14 cellular contexts compared by ENCODE assay signal in the genomic region with DNA sequence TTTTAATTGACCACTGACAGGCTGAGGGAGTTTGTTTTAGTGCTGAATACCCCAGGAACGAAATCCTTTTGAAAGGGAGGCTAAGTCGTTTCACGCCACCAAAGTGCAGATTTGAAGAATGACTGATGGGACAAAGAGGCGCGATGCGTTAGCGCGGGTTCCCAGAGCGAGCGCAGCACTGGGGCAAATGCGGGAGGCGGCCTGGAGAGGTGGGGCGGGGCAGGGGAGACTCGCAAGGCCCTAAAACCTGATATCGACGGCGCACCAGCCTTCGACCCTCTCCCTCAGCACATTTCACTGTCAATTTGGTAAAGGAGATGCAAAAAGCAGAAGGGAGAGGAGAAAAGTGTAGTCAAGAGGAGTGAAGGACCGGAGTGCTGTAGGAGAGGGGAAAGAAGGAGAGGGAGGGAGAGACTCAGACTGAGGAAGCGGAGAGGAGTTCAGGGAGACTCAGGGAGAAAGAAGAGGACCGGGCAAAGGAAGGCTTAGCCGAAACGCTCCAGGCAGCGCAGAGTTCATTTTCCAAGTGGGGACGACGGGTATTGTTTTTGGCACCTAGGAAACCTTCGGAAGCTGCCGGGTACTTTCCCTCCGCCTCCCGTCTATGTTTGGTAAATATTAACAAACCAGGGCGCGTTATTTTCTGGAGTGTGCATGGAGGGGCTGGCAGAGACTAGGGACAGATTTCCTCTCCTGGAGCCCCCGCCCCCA. TPM values are rescaled to one million over a fixed set of nuclear protein-coding genes. Genes with fewer than 3 reads are reported as not detected.
A peak's percentile ranks its signal among the peaks of the same experiment; 100 is the strongest.
DNase-seq lines count a peak whose midpoint lies in the region; ATAC-seq, FAIRE-seq and TF ChIP-seq lines count a peak whose summit lies in the region.
"Had no signal": no experiment of that assay in that cellular context is flagged by ENCODE, and none has a peak within 500 bp of the region (broad histone marks: within the 10 kb centered on the region; RNA-seq: fewer than 3 reads in every experiment).

No MANE protein-coding gene starts in this region.

- no peak for ATAC-seq in stimulated activated naive CD8-positive, alpha-beta T cell treated with anti-CD3 and anti-CD28 coated beads, Interleukin-15, amount 100 ng/mL, for 72 hours
- ATAC-seq: left ventricle myocardium superior had no signal

- DNase-seq in MCF 10A (ENCODE audit: unreplicated experiment) (peak; percentile 21), mammary epithelial cell (no peak), NCI-H1105 treated with DMSO at 0.1 percent for 48 hours (lab: John Stamatoyannopoulos, UW) (peak; percentile 71), ecto neural progenitor cell (ENCODE audit: low spot score) (peak; percentile 76), D721Med (ENCODE audit: insufficient read length, low spot score) (no peak), SIG-M5 treated with dmso at 0.1 percent for 504 hours (lab: John Stamatoyannopoulos, UW; ENCODE audit: unreplicated experiment) (no peak)
- DNase-seq in stimulated activated naive CD8-positive, alpha-beta T cell treated with anti-CD3 and anti-CD28 coated beads, Interleukin-15, amount 100 ng/mL, for 72 hours, result no peak
- no peak for DNase-seq in effector CD4-positive, alpha-beta T cell
- DNase-seq: Caco-2, left ventricle myocardium superior, NCI-H1436, transverse colon had no signal

- no peaks in the 10 kb centered on the region for H3K4me1 Mint-ChIP-seq in MCF 10A (ENCODE audit: insufficient read depth, unreplicated experiment)
- peaks cover 94% of the 10 kb centered on the region for H3K4me1 Mint-ChIP-seq in stimulated activated naive CD8-positive, alpha-beta T cell treated with anti-CD3 and anti-CD28 coated beads, Interleukin-15, amount 100 ng/mL, for 72 hours

- POLR2A ChIA-PET in MCF 10A (lab: Yijun Ruan, JAX), result no interaction called here

- no peaks in the 10 kb centered on the region for H3K9me3 ChIP-seq in mammary epithelial cell (replicated peaks; ENCODE audit: insufficient read depth, low read length)
- H3K9me3 ChIP-seq: Caco-2, transverse colon had no signal

- H3K27me3 ChIP-seq in mammary epithelial cell (ENCODE audit: insufficient read depth, low read length), result peaks cover 92% of the 10 kb centered on the region

- H4K20me1 ChIP-seq in mammary epithelial cell (ENCODE audit: insufficient read depth, low read length), result no peaks in the 10 kb centered on the region

- H3K36me3 Mint-ChIP-seq in MCF 10A (ENCODE audit: insufficient read depth, unreplicated experiment), result no peaks in the 10 kb centered on the region

- no peaks in the 10 kb centered on the region for H3K9me3 Mint-ChIP-seq in MCF 10A (ENCODE audit: unreplicated experiment)
- H3K9me3 Mint-ChIP-seq in stimulated activated naive CD8-positive, alpha-beta T cell treated with anti-CD3 and anti-CD28 coated beads, Interleukin-15, amount 100 ng/mL, for 72 hours, result no peaks in the 10 kb centered on the region

- H3K9ac ChIP-seq in mammary epithelial cell (ENCODE audit: insufficient read depth, low read length), result no peak overlapping the region

- no peaks in the 10 kb centered on the region for H3K79me2 ChIP-seq in mammary epithelial cell (ENCODE audit: insufficient read depth, low read length)

- H3K4me3 ChIP-seq in mammary epithelial cell (replicated peaks in 1 of 3; ENCODE audit: insufficient read depth in 1 of 3, low read depth in 2 of 3, low read length in 3 of 3), result no peak overlapping the region
- H3K4me3 ChIP-seq: transverse colon had no signal

- H2AFZ ChIP-seq in mammary epithelial cell (ENCODE audit: low read depth, low read length), result no peak overlapping the region

- no peak overlapping the region for H3K4me3 Mint-ChIP-seq in MCF 10A (ENCODE audit: unreplicated experiment)
- H3K4me3 Mint-ChIP-seq in stimulated activated naive CD8-positive, alpha-beta T cell treated with anti-CD3 and anti-CD28 coated beads, Interleukin-15, amount 100 ng/mL, for 72 hours, result peak overlapping the region; percentile 36 to 45

- dilution Hi-C loops in mammary epithelial cell (cut with HindIII; ENCODE audit: low sequenced_read_pairs), result no loop called here

- no peak overlapping the region for H3K27ac Mint-ChIP-seq in MCF 10A (ENCODE audit: low read depth, unreplicated experiment)
- no peak overlapping the region for H3K27ac Mint-ChIP-seq in stimulated activated naive CD8-positive, alpha-beta T cell treated with anti-CD3 and anti-CD28 coated beads, Interleukin-15, amount 100 ng/mL, for 72 hours

- H3K36me3 ChIP-seq in mammary epithelial cell (ENCODE audit: insufficient read depth, low read length), result no peaks in the 10 kb centered on the region
- H3K36me3 ChIP-seq: transverse colon had no signal

- H3K4me2 ChIP-seq in mammary epithelial cell (ENCODE audit: insufficient read depth, low read depth, low read length), result no peak overlapping the region

- H3K4me1 ChIP-seq in mammary epithelial cell (ENCODE audit: insufficient read depth, low read length), result peaks cover 19% of the 10 kb centered on the region

- 22% methylated on average over 16 of the region's 33 CpGs for WGBS in mammary epithelial cell (ENCODE audit: low coverage, missing lambda C conversion rate)

- in situ Hi-C loops in mammary epithelial cell (cut with MboI; ENCODE audit: low sequenced_read_pairs in 2 of 2), result no loop called here

- TF ChIP-seq CTCF in MCF 10A (IDR thresholded peaks at IDR 0.05; ENCODE audit: unreplicated experiment) (no peak), mammary epithelial cell (conservative IDR thresholded peaks at IDR 0.05 in 1 of 2, IDR thresholded peaks at IDR 0.05 in 1 of 2; ENCODE audit: extremely low read depth in 1 of 2, insufficient read depth in 1 of 2, low read depth in 1 of 2, low read length in 2 of 2) (no peak), D721Med (IDR thresholded peaks at IDR 0.05; ENCODE audit: insufficient read depth, missing control alignments) (no peak)

- no peak overlapping the region for H3K27ac ChIP-seq in mammary epithelial cell (ENCODE audit: insufficient read depth, low read depth, low read length)
- H3K27ac ChIP-seq: transverse colon had no signal

- peaks cover 82% of the 10 kb centered on the region for H3K27me3 Mint-ChIP-seq in MCF 10A (ENCODE audit: insufficient read depth, unreplicated experiment)
- peaks cover 99% of the 10 kb centered on the region for H3K27me3 Mint-ChIP-seq in stimulated activated naive CD8-positive, alpha-beta T cell treated with anti-CD3 and anti-CD28 coated beads, Interleukin-15, amount 100 ng/mL, for 72 hours

- no peak for FAIRE-seq in D721Med (lab: Jason Lieb, UNC)

- intact Hi-C loops in MCF 10A (cut with micrococcal nuclease), result loop anchor here (10.0 kb wide), 2 partner anchors 75 to 325 kb away; no protein-coding TSS in a partner anchor
- intact Hi-C loops in mammary epithelial cell (cut with micrococcal nuclease), result no loop called here

- CTCF ChIA-PET in MCF 10A (lab: Yijun Ruan, JAX) (interaction anchor here (0.6 kb wide), 2 partner anchors 114 to 444 kb away, joined by 3 read pairs; no protein-coding TSS in a partner anchor), mammary epithelial cell (lab: Charles Lee; ENCODE audit: low non-redundant PET) (no interaction called here)

- BruUV-seq in MCF 10A (replicated peaks; lab: Mats Ljungman, UMichigan) (no TSS peak), mammary epithelial cell (replicated peaks; lab: Mats Ljungman, UMichigan) (no TSS peak)

RNA-seq across cellular contexts. Expression of a gene that starts 3.8 kb away (rescaled TPM):
- not detected in 2 replicates for total RNA-seq in MCF 10A (2022)
- not detected for total RNA-seq in mammary epithelial cell
- polyA plus RNA-seq in mammary epithelial cell, result not detected
- not detected for polyA minus RNA-seq in mammary epithelial cell
- total RNA-seq: Caco-2, left ventricle myocardium superior, posterior vena cava, SK-MEL-5, transverse colon had no signal

Comparison
In these comparisons a context has a peak if more than half of its experiments do, and no peak if none do; other contexts are left out.
1. DNase-seq: peak in MCF 10A (single experiment), NCI-H1105 treated with DMSO at 0.1 percent for 48 hours (single experiment) and ecto neural progenitor cell (single experiment); none in mammary epithelial cell (single experiment), stimulated activated naive CD8-positive, alpha-beta T cell treated with anti-CD3 and anti-CD28 coated beads, Interleukin-15, amount 100 ng/mL, for 72 hours (0 of 2), effector CD4-positive, alpha-beta T cell (single experiment), D721Med (single experiment) and SIG-M5 treated with dmso at 0.1 percent for 504 hours (single experiment).